Comparison of ENCODE assay signal across 1 cellular context in genomic region chr9:27280858-27281257, GRCh38.
TF ChIP-seq lines count a peak whose summit lies in the region.

No MANE protein-coding gene starts in this region.

TF ChIP-seq in endothelial cell of umbilical vein, 7 proteins besides CTCF, POLR2A, EP300 and RAD21:
- TF ChIP-seq MYC (IDR thresholded peaks at IDR 0.05; ENCODE audit: low read depth, low read length) (no peak), FOS (IDR thresholded peaks at IDR 0.05; ENCODE audit: borderline replicate concordance, insufficient read depth, low read length) (no peak), JUN (IDR thresholded peaks at IDR 0.05; ENCODE audit: borderline replicate concordance, insufficient read depth, insufficient read length, low read depth) (no peak), EZH2 (IDR thresholded peaks at IDR 0.05; ENCODE audit: borderline replicate concordance, low read depth, low read length, severe bottlenecking) (no peak), GATA2 (IDR thresholded peaks at IDR 0.05; ENCODE audit: insufficient read depth, insufficient read length, low read depth, low read length) (no peak), MAX (IDR thresholded peaks at IDR 0.05; ENCODE audit: insufficient read depth, insufficient read length) (no peak), POLR2AphosphoS5 (IDR thresholded peaks at IDR 0.05; ENCODE audit: insufficient read depth, low read depth, low read length) (no peak)
